ENCODE assay signal across 23 cellular contexts in genomic region chr12:14902465-14902864, GRCh38. TPM values are rescaled to one million over a fixed set of nuclear protein-coding genes. Genes with fewer than 3 reads are reported as not detected.
A peak's percentile ranks its signal among the peaks of the same experiment; 100 is the strongest.
DNase-seq lines count a peak whose midpoint lies in the region; ATAC-seq, FAIRE-seq and TF ChIP-seq lines count a peak whose summit lies in the region.
"Had no signal": no experiment of that assay in that cellular context is flagged by ENCODE, and none has a peak within 500 bp of the region (broad histone marks: within the 10 kb centered on the region; RNA-seq: fewer than 3 reads in every experiment).

No MANE protein-coding gene starts in this region.

- H4K20me1 ChIP-seq in Loucy (ENCODE audit: insufficient read depth, low read length, poor library complexity, severe bottlenecking) (no peaks in the 10 kb centered on the region), GM12878 (ENCODE audit: control insufficient read depth, insufficient read depth) (no peaks in the 10 kb centered on the region)

- no peak for TF ChIP-seq CTCF in A673 (conservative IDR thresholded peaks at IDR 0.05; ENCODE audit: low read depth, low read length)
- no peak for TF ChIP-seq CTCF in Loucy (conservative IDR thresholded peaks at IDR 0.05; ENCODE audit: low read length)
- TF ChIP-seq CTCF in GM12878 (IDR thresholded peaks at IDR 0.05 in 2 of 3, conservative IDR thresholded peaks at IDR 0.05 in 1 of 3; ENCODE audit: control insufficient read depth in 2 of 3, extremely low read depth in 1 of 3, insufficient read depth in 1 of 3, low read depth in 3 of 3, low read length in 3 of 3): no peak
- TF ChIP-seq CTCF in HFFc6 (IDR thresholded peaks at IDR 0.05): no peak
- TF ChIP-seq CTCF in pancreas (IDR thresholded peaks at IDR 0.05): no peak

- no peaks in the 10 kb centered on the region for H3K27me3 ChIP-seq in A673 (replicated peaks; ENCODE audit: insufficient read depth, low read depth, low read length, poor library complexity)
- no peaks in the 10 kb centered on the region for H3K27me3 ChIP-seq in Loucy (ENCODE audit: insufficient read depth, low read length, poor library complexity, severe bottlenecking)
- H3K27me3 ChIP-seq in GM12878 (replicated peaks in 1 of 2; ENCODE audit: control insufficient read depth in 2 of 2, insufficient read depth in 2 of 2, low read length in 1 of 2): no peaks in the 10 kb centered on the region
- no peaks in the 10 kb centered on the region for H3K27me3 ChIP-seq in SJCRH30
- no peaks in the 10 kb centered on the region for H3K27me3 ChIP-seq in pancreas
- H3K27me3 ChIP-seq: right lobe of liver had no signal

- no peaks in the 10 kb centered on the region for H3K9me3 Mint-ChIP-seq in HFFc6
- H3K9me3 Mint-ChIP-seq: activated CD4-positive, alpha-beta T cell treated with anti-CD3 and anti-CD28 coated beads, Interleukin-2, amount 10 ng/mL, durations not matched to agents 7 days and 5 days; dendritic cell treated with granulocyte-macrophage colony-stimulating factor and Interleukin-4, amounts not matched to agents 40 ng/mL and 50 ng/mL, for 4 days had no signal

- no peaks in the 10 kb centered on the region for H3K36me3 Mint-ChIP-seq in HFFc6 (ENCODE audit: low read depth)

- SMC1A ChIA-PET in GM12878 (lab: Charles Lee; ENCODE audit: uncharacterized antibody, unreplicated experiment): interaction anchor here (0.7 to 2.1 kb wide), 10 partner anchors 11 to 100 kb away, joined by 3 to 6 read pairs (median 4); partner anchors contain the start of gene WBP11

- BruUV-seq in A673 (replicated peaks; lab: Mats Ljungman, UMichigan) (no TSS peak), GM12878 (replicated peaks; lab: Mats Ljungman, UMichigan) (no TSS peak)

- H3K9me3 ChIP-seq in A673 (ENCODE audit: low read depth, low read length, poor library complexity, severe bottlenecking): no peaks in the 10 kb centered on the region
- no peaks in the 10 kb centered on the region for H3K9me3 ChIP-seq in Loucy (ENCODE audit: insufficient read depth, low read depth, low read length)
- no peaks in the 10 kb centered on the region for H3K9me3 ChIP-seq in GM12878 (replicated peaks; ENCODE audit: control insufficient read depth, insufficient read depth, low read length)
- H3K9me3 ChIP-seq in SJCRH30 (replicated peaks): no peaks in the 10 kb centered on the region
- no peaks in the 10 kb centered on the region for H3K9me3 ChIP-seq in pancreas
- H3K9me3 ChIP-seq: right lobe of liver had no signal

- no peaks in the 10 kb centered on the region for H3K9me2 ChIP-seq in Loucy (replicated peaks; ENCODE audit: low read depth, low read length)

- no peaks in the 10 kb centered on the region for H3F3A ChIP-seq in Loucy (ENCODE audit: low read depth)

- DNase-seq in A673 (ENCODE audit: low spot score) (peak; percentile 35), GM12878 (ENCODE audit: low read depth, low spot score) (no peak), HFFc6 (no peak), NCI-H2107 treated with DMSO at 0.1 percent for 48 hours (lab: John Stamatoyannopoulos, UW; ENCODE audit: unreplicated experiment) (no peak), SJCRH30 (no peak), pancreas (no peak)
- DNase-seq: activated CD4-positive, alpha-beta T cell treated with anti-CD3 and anti-CD28 coated beads, Interleukin-2, amount 10 ng/mL, durations not matched to agents 7 days and 5 days; activated naive CD4-positive, alpha-beta T cell treated with Interleukin-2 at 50 U/mL for 16 hours; GF-D8; hippocampal formation; MV-4-11; NCI-H2029 treated with DMSO at 0.1 percent for 48 hours; NCI-H510A treated with DMSO at 0.1 percent for 48 hours; right lobe of liver; stimulated activated CD4-positive, alpha-beta T cell treated with anti-CD3 and anti-CD28 coated beads, Interleukin-4, amount 100 ng/mL, for 1 hour; substantia nigra; T-helper 9 cell had no signal

- ATAC-seq in GM12878 (0 out of 3 replicates have a peak, but pooled peaks have one; percentile 24), pancreas (no peak)
- ATAC-seq: right lobe of liver had no signal

- no peaks in the 10 kb centered on the region; the same call in 1 of the 2 replicates for H3K27me3 Mint-ChIP-seq in HFFc6 (ENCODE audit: insufficient read depth)
- H3K27me3 Mint-ChIP-seq: activated CD4-positive, alpha-beta T cell treated with anti-CD3 and anti-CD28 coated beads, Interleukin-2, amount 10 ng/mL, durations not matched to agents 7 days and 5 days; dendritic cell treated with granulocyte-macrophage colony-stimulating factor and Interleukin-4, amounts not matched to agents 40 ng/mL and 50 ng/mL, for 4 days had no signal

- H3K4me2 ChIP-seq in Loucy (ENCODE audit: low read depth, low read length, poor library complexity, severe bottlenecking): peak overlapping the region; percentile 11
- H3K4me2 ChIP-seq in GM12878 (ENCODE audit: control insufficient read depth, insufficient read depth): no peak overlapping the region; the same call in 1 of the 2 replicates

- in situ Hi-C loops in GM12878 (cut with MboI): no loop called here

- TF ChIP-seq EP300 in GM12878 (IDR thresholded peaks at IDR 0.05; ENCODE audit: borderline replicate concordance in 1 of 2, control insufficient read depth in 1 of 2, low read depth in 2 of 2, low read length in 2 of 2): no peak

- RAD21 ChIA-PET in GM12878 (lab: Charles Lee; ENCODE audit: unreplicated experiment): no interaction called here

- FAIRE-seq in GM12878 (lab: Jason Lieb, UNC): no peak
- peak; percentile 76 for FAIRE-seq in islet of Langerhans (lab: Jason Lieb, UNC)
- FAIRE-seq in pancreas (lab: Jason Lieb, UNC): no peak
- FAIRE-seq: GM12892 had no signal

- WGBS in GM12878 (ENCODE audit: insufficient coverage, insufficient replicate concordance, low lambda C conversion rate, missing lambda C conversion rate): 65% methylated on average over 2 of the region's 2 CpGs
- 63 to 67% methylated on average over 2 of the region's 2 CpGs for WGBS in pancreas, 2 donors

- peaks cover 5% of the 10 kb centered on the region for H3K4me1 ChIP-seq in A673 (ENCODE audit: insufficient read depth, low read length, poor library complexity, severe bottlenecking)
- peaks cover 34% of the 10 kb centered on the region for H3K4me1 ChIP-seq in Loucy (ENCODE audit: insufficient read depth, low read length, poor library complexity, severe bottlenecking)
- H3K4me1 ChIP-seq in GM12878 (ENCODE audit: control insufficient read depth, insufficient read depth, low read length): peaks cover 4% of the 10 kb centered on the region; the same call in 1 of the 2 replicates
- H3K4me1 ChIP-seq in SJCRH30: no peaks in the 10 kb centered on the region
- H3K4me1 ChIP-seq in pancreas: peaks cover 3 to 7% (median 6%) of the 10 kb centered on the region in 3 donors
- H3K4me1 ChIP-seq: right lobe of liver had no signal

- H3K9ac ChIP-seq in Loucy (ENCODE audit: low read depth, low read length, poor library complexity, severe bottlenecking): no peak overlapping the region
- H3K9ac ChIP-seq in GM12878 (ENCODE audit: control insufficient read depth, insufficient read depth, low read length): no peak overlapping the region

- H3K4me3 Mint-ChIP-seq in HFFc6: no peak overlapping the region
- H3K4me3 Mint-ChIP-seq: activated CD4-positive, alpha-beta T cell treated with anti-CD3 and anti-CD28 coated beads, Interleukin-2, amount 10 ng/mL, durations not matched to agents 7 days and 5 days; dendritic cell treated with granulocyte-macrophage colony-stimulating factor and Interleukin-4, amounts not matched to agents 40 ng/mL and 50 ng/mL, for 4 days had no signal

- no peak overlapping the region for H3K27ac ChIP-seq in A673 (ENCODE audit: low read depth, low read length, poor library complexity, severe bottlenecking)
- no peak overlapping the region for H3K27ac ChIP-seq in GM12878 (ENCODE audit: control insufficient read depth, insufficient read depth)
- no peak overlapping the region for H3K27ac ChIP-seq in SJCRH30
- no peak overlapping the region for H3K27ac ChIP-seq in pancreas
- H3K27ac ChIP-seq: right lobe of liver had no signal

- intact Hi-C loops in A673 (cut with micrococcal nuclease; ENCODE audit: unreplicated experiment): no loop called here
- intact Hi-C loops in GM12878 (cut with micrococcal nuclease; ENCODE audit: unreplicated experiment): no loop called here
- intact Hi-C loops in pancreas (cut with DNase I): no loop called here

- H3K36me3 ChIP-seq in A673 (ENCODE audit: insufficient read depth, low read length, poor library complexity, severe bottlenecking) (no peaks in the 10 kb centered on the region), Loucy (ENCODE audit: insufficient read depth, low read length) (no peaks in the 10 kb centered on the region), GM12878 (ENCODE audit: control insufficient read depth in 2 of 2, insufficient read depth in 2 of 2, low read length in 1 of 2) (no peaks in the 10 kb centered on the region), SJCRH30 (no peaks in the 10 kb centered on the region), pancreas (no peaks in the 10 kb centered on the region)
- H3K36me3 ChIP-seq: right lobe of liver had no signal

- no peak overlapping the region for H2AFZ ChIP-seq in Loucy (ENCODE audit: low read length)
- H2AFZ ChIP-seq in GM12878 (ENCODE audit: control insufficient read depth, low read depth, low read length): no peak overlapping the region

- TF ChIP-seq POLR2A in GM12878 (IDR thresholded peaks at IDR 0.05; ENCODE audit: low read depth, low read length): no peak

- POLR2A ChIA-PET in A673 (lab: Charles Lee; ENCODE audit: low non-redundant PET) (no interaction called here), GM12878 (lab: Charles Lee) (interaction anchor here (0.6 kb wide), 1 partner anchor 117 kb away, joined by 3 read pairs; no protein-coding TSS in a partner anchor)

- no peak overlapping the region for H3K27ac Mint-ChIP-seq in HFFc6
- H3K27ac Mint-ChIP-seq: activated CD4-positive, alpha-beta T cell treated with anti-CD3 and anti-CD28 coated beads, Interleukin-2, amount 10 ng/mL, durations not matched to agents 7 days and 5 days; dendritic cell treated with granulocyte-macrophage colony-stimulating factor and Interleukin-4, amounts not matched to agents 40 ng/mL and 50 ng/mL, for 4 days had no signal

- H3K4me3 ChIP-seq in A673 (ENCODE audit: low read depth, low read length, poor library complexity, severe bottlenecking): no peak overlapping the region
- H3K4me3 ChIP-seq in Loucy (ENCODE audit: low read length, poor library complexity, severe bottlenecking): no peak overlapping the region
- H3K4me3 ChIP-seq in GM12878: no peak overlapping the region
- H3K4me3 ChIP-seq in SJCRH30: no peak overlapping the region
- H3K4me3 ChIP-seq in pancreas: no peak overlapping the region
- H3K4me3 ChIP-seq: right lobe of liver had no signal

- CTCF ChIA-PET in A673 (lab: Charles Lee) (no interaction called here), GM12878 (lab: Yijun Ruan, JAX) (interaction anchor here (0.7 to 2.1 kb wide), 6 partner anchors 8 to 109 kb away, joined by 4 to 7 read pairs (median 6); no protein-coding TSS in a partner anchor)

- H3K4me1 Mint-ChIP-seq in HFFc6 (ENCODE audit: low read depth): no peaks in the 10 kb centered on the region; the same call in 1 of the 2 replicates

- TF ChIP-seq RAD21 in GM12878 (IDR thresholded peaks at IDR 0.05; ENCODE audit: insufficient read depth, low read depth, low read length): no peak

- H3K79me2 ChIP-seq in Loucy (ENCODE audit: insufficient read depth, low read length): no peaks in the 10 kb centered on the region
- H3K79me2 ChIP-seq in GM12878 (ENCODE audit: control insufficient read depth, insufficient read depth, low read length): no peaks in the 10 kb centered on the region

RNA-seq across cellular contexts. Expression of gene MGP, which starts 16.8 kb away (rescaled TPM):
- not detected in 2 replicates for total RNA-seq in A673 (2021)
- total RNA-seq in GM12878 (2013; cell fraction: nucleolus; rRNA removed): not detected in 2 replicates
- not detected in 2 replicates for total RNA-seq in GM12878 (2014; rRNA removed)
- not detected in 2 replicates for total RNA-seq in GM12878 (2014; rRNA removed; fragmentation: Illumina TruSeq; extraction: Trizol)
- 0.58 and 1.2 TPM in 2 replicates for total RNA-seq in GM12878 (2021)
- polyA plus RNA-seq in GM12878 (2011; ENCODE audit: low read depth): not detected
- not detected in 2 replicates for polyA plus RNA-seq in GM12878 (2011; rRNA removed)
- polyA plus RNA-seq in GM12878 (2011; cell fraction: cytosol; rRNA removed): not detected in 2 replicates
- polyA plus RNA-seq in GM12878 (2011; cell fraction: nucleus; rRNA removed): 0.07 TPM in 1 of 2 replicates, not detected in the other
- not detected in 2 replicates for polyA plus RNA-seq in GM12878 (2012)
- not detected in 2 replicates for polyA plus RNA-seq in GM12878 (2014; fragmentation: Illumina TruSeq; extraction: Trizol)
- not detected for polyA plus RNA-seq in GM12878 (2014; fragmentation: Nextera tagmentation; extraction: Ambion mirVana)
- polyA plus RNA-seq in GM12878 (2014; rRNA removed): not detected in 2 replicates
- under 1 TPM in 1 of 2 experiments, not detected in 1; 0.21 TPM for polyA plus RNA-seq in GM12878 (2016; fragmentation: Nextera tagmentation; extraction: Ambion mirVana)
- polyA minus RNA-seq in GM12878 (2011; rRNA and poly(A)+ RNA removed): not detected in 2 replicates
- not detected in 2 replicates for polyA minus RNA-seq in GM12878 (2011; cell fraction: cytosol; rRNA and poly(A)+ RNA removed)
- not detected in 2 replicates for polyA minus RNA-seq in GM12878 (2011; cell fraction: nucleus; rRNA and poly(A)+ RNA removed)
- under 1 TPM in 2 of 6 experiments, not detected in 4; 0.46 to 0.60 TPM for total RNA-seq in HFFc6 (2021; fragmentation: NEBNext Ultra II Directional; extraction: Animal tissue kit (Norgen Biotek cat#: 25700))
- total RNA-seq in SJCRH30 (2014; rRNA removed; shearing (Covaris generic)): 2.8 and 3.2 TPM in 2 replicates
- total RNA-seq in pancreas: 100 to 1,000 TPM in 2 of 6 donors, 10 to 100 TPM in 4; 30.3 to 179 (median 57.9) TPM
- polyA plus RNA-seq in pancreas: 100 to 1,000 TPM in 1 of 2 donors, 10 to 100 TPM in 1; 75.6 to 112 TPM

RNA-seq across cellular contexts. Expression of gene ERP27, which starts 35.9 kb away (rescaled TPM):
- not detected in 2 replicates for total RNA-seq in A673 (2021)
- 6.5 and 6.7 TPM in 2 replicates for total RNA-seq in GM12878 (2013; cell fraction: nucleolus; rRNA removed)
- 1.0 and 1.6 TPM in 2 replicates for total RNA-seq in GM12878 (2014; rRNA removed)
- total RNA-seq in GM12878 (2014; rRNA removed; fragmentation: Illumina TruSeq; extraction: Trizol): 1.5 and 1.8 TPM in 2 replicates
- 0.93 and 1.1 TPM in 2 replicates for total RNA-seq in GM12878 (2021)
- 0.96 TPM for polyA plus RNA-seq in GM12878 (2011; ENCODE audit: low read depth)
- 2.0 and 2.1 TPM in 2 replicates for polyA plus RNA-seq in GM12878 (2011; rRNA removed)
- 0.55 and 0.64 TPM in 2 replicates for polyA plus RNA-seq in GM12878 (2011; cell fraction: cytosol; rRNA removed)
- 2.3 and 2.5 TPM in 2 replicates for polyA plus RNA-seq in GM12878 (2011; cell fraction: nucleus; rRNA removed)
- polyA plus RNA-seq in GM12878 (2012): 1.1 and 1.4 TPM in 2 replicates
- polyA plus RNA-seq in GM12878 (2014; fragmentation: Illumina TruSeq; extraction: Trizol): 1.5 and 2.4 TPM in 2 replicates
- 1 to 10 TPM in 1 of 2 experiments, under 1 TPM in 1; 0.91 to 1.3 TPM for polyA plus RNA-seq in GM12878 (2014; fragmentation: Nextera tagmentation; extraction: Ambion mirVana)
- polyA plus RNA-seq in GM12878 (2014; rRNA removed): 0.90 and 1.5 TPM in 2 replicates
- 1 to 10 TPM in 1 of 2 experiments, under 1 TPM in 1; 0.95 to 1.7 TPM for polyA plus RNA-seq in GM12878 (2016; fragmentation: Nextera tagmentation; extraction: Ambion mirVana)
- 2.0 and 2.4 TPM in 2 replicates for polyA minus RNA-seq in GM12878 (2011; rRNA and poly(A)+ RNA removed)
- polyA minus RNA-seq in GM12878 (2011; cell fraction: cytosol; rRNA and poly(A)+ RNA removed): not detected in 2 replicates
- 3.3 and 7.4 TPM in 2 replicates for polyA minus RNA-seq in GM12878 (2011; cell fraction: nucleus; rRNA and poly(A)+ RNA removed)
- not detected for total RNA-seq in HFFc6 (2021; fragmentation: NEBNext Ultra II Directional; extraction: Animal tissue kit (Norgen Biotek cat#: 25700))
- total RNA-seq in SJCRH30 (2014; rRNA removed; shearing (Covaris generic)): not detected in 2 replicates
- 100 to 1,000 TPM in 4 of 6 donors, 10 to 100 TPM in 2; 87.2 to 267 (median 128) TPM for total RNA-seq in pancreas
- polyA plus RNA-seq in pancreas: 10 to 100 TPM; 41.8 to 61.3 TPM

RNA-seq across cellular contexts. Expression of gene ARHGDIB, which starts 58.9 kb away (rescaled TPM):
- 88.1 and 122 TPM in 2 replicates for total RNA-seq in A673 (2021)
- 164 and 166 TPM in 2 replicates for total RNA-seq in GM12878 (2013; cell fraction: nucleolus; rRNA removed)
- total RNA-seq in GM12878 (2014; rRNA removed): 916 and 989 TPM in 2 replicates
- total RNA-seq in GM12878 (2014; rRNA removed; fragmentation: Illumina TruSeq; extraction: Trizol): 1,126 and 1,183 TPM in 2 replicates
- 793 and 796 TPM in 2 replicates for total RNA-seq in GM12878 (2021)
- polyA plus RNA-seq in GM12878 (2011; ENCODE audit: low read depth): 886 TPM
- 1,451 and 1,700 TPM in 2 replicates for polyA plus RNA-seq in GM12878 (2011; rRNA removed)
- polyA plus RNA-seq in GM12878 (2011; cell fraction: cytosol; rRNA removed): 1,936 and 2,352 TPM in 2 replicates
- polyA plus RNA-seq in GM12878 (2011; cell fraction: nucleus; rRNA removed): 633 and 740 TPM in 2 replicates
- polyA plus RNA-seq in GM12878 (2012): 908 and 964 TPM in 2 replicates
- 2,158 and 2,397 TPM in 2 replicates for polyA plus RNA-seq in GM12878 (2014; fragmentation: Illumina TruSeq; extraction: Trizol)
- 1,000 to 10,000 TPM; 2,339 to 2,849 TPM for polyA plus RNA-seq in GM12878 (2014; fragmentation: Nextera tagmentation; extraction: Ambion mirVana)
- 954 and 1,483 TPM in 2 replicates for polyA plus RNA-seq in GM12878 (2014; rRNA removed)
- polyA plus RNA-seq in GM12878 (2016; fragmentation: Nextera tagmentation; extraction: Ambion mirVana): 1,000 to 10,000 TPM; 1,165 to 1,209 TPM
- polyA minus RNA-seq in GM12878 (2011; rRNA and poly(A)+ RNA removed): 1,338 and 1,379 TPM in 2 replicates
- polyA minus RNA-seq in GM12878 (2011; cell fraction: cytosol; rRNA and poly(A)+ RNA removed): 231 and 269 TPM in 2 replicates
- 159 and 240 TPM in 2 replicates for polyA minus RNA-seq in GM12878 (2011; cell fraction: nucleus; rRNA and poly(A)+ RNA removed)
- total RNA-seq in HFFc6 (2021; fragmentation: NEBNext Ultra II Directional; extraction: Animal tissue kit (Norgen Biotek cat#: 25700)): 1 to 10 TPM in 4 of 6 experiments, under 1 TPM in 2; 0.76 to 4.8 (median 3.0) TPM
- 1.2 and 2.4 TPM in 2 replicates for total RNA-seq in SJCRH30 (2014; rRNA removed; shearing (Covaris generic))
- total RNA-seq in pancreas: 10 to 100 TPM in 4 of 6 donors, 1 to 10 TPM in 2; 5.8 to 54.8 (median 15.8) TPM
- 10 to 100 TPM; 25.8 to 27.0 TPM for polyA plus RNA-seq in pancreas

RNA-seq across cellular contexts. Expression of gene ART4, which starts 59.1 kb away (rescaled TPM):
- not detected in 2 replicates for total RNA-seq in A673 (2021)
- total RNA-seq in GM12878 (2013; cell fraction: nucleolus; rRNA removed): not detected in 2 replicates
- not detected in 2 replicates for total RNA-seq in GM12878 (2014; rRNA removed)
- not detected in 2 replicates for total RNA-seq in GM12878 (2014; rRNA removed; fragmentation: Illumina TruSeq; extraction: Trizol)
- total RNA-seq in GM12878 (2021): not detected in 2 replicates
- not detected for polyA plus RNA-seq in GM12878 (2011; ENCODE audit: low read depth)
- not detected in 2 replicates for polyA plus RNA-seq in GM12878 (2011; rRNA removed)
- not detected in 2 replicates for polyA plus RNA-seq in GM12878 (2011; cell fraction: cytosol; rRNA removed)
- not detected in 2 replicates for polyA plus RNA-seq in GM12878 (2011; cell fraction: nucleus; rRNA removed)
- polyA plus RNA-seq in GM12878 (2012): not detected in 2 replicates
- polyA plus RNA-seq in GM12878 (2014; fragmentation: Illumina TruSeq; extraction: Trizol): not detected in 2 replicates
- polyA plus RNA-seq in GM12878 (2014; fragmentation: Nextera tagmentation; extraction: Ambion mirVana): under 1 TPM in 1 of 2 experiments, not detected in 1; 0.02 TPM
- polyA plus RNA-seq in GM12878 (2014; rRNA removed): not detected in 2 replicates
- polyA plus RNA-seq in GM12878 (2016; fragmentation: Nextera tagmentation; extraction: Ambion mirVana): not detected
- polyA minus RNA-seq in GM12878 (2011; rRNA and poly(A)+ RNA removed): not detected in 2 replicates
- not detected in 2 replicates for polyA minus RNA-seq in GM12878 (2011; cell fraction: cytosol; rRNA and poly(A)+ RNA removed)
- not detected in 2 replicates for polyA minus RNA-seq in GM12878 (2011; cell fraction: nucleus; rRNA and poly(A)+ RNA removed)
- not detected for total RNA-seq in HFFc6 (2021; fragmentation: NEBNext Ultra II Directional; extraction: Animal tissue kit (Norgen Biotek cat#: 25700))
- not detected in 2 replicates for total RNA-seq in SJCRH30 (2014; rRNA removed; shearing (Covaris generic))
- 1 to 10 TPM in 3 of 6 donors, under 1 TPM in 3; 0.25 to 7.2 (median 1.1) TPM for total RNA-seq in pancreas
- under 1 TPM; 0.38 to 0.63 TPM for polyA plus RNA-seq in pancreas
- total RNA-seq: activated CD4-positive, alpha-beta T cell treated with anti-CD3 and anti-CD28 coated beads, Interleukin-2, amount 10 ng/mL, durations not matched to agents 7 days and 5 days; epithelial cell of proximal tubule; SK-MEL-5 had no signal

Comparison
In these comparisons a context has a peak if more than half of its experiments do, and no peak if none do; other contexts are left out.
1. RNA of gene ERP27, which starts 35.9 kb away (total RNA-seq): 87.2 to 267 TPM in pancreas; 0.93 to 6.7 TPM in GM12878, not detected in A673, not detected in HFFc6 and not detected in SJCRH30; every median in the first group is over 10 times any median in the second.